In genomic region chr14:34041220-34041619, GRCh38 we compare ENCODE assay signal across 27 cellular contexts.
"Had no signal": no experiment of that assay in that cellular context is flagged by ENCODE, and none has a peak within 500 bp of the region (broad histone marks: within the 10 kb centered on the region; RNA-seq: fewer than 3 reads in every experiment).

No MANE protein-coding gene starts in this region.

- DNase-seq: activated B cell treated with CpG ODN at 0.5 μM for 24 hours; activated CD4-positive, alpha-beta T cell treated with anti-CD3 and anti-CD28 coated beads for 48 hours; activated CD4-positive, alpha-beta T cell treated with anti-CD3 and anti-CD28 coated beads, Interleukin-2, amount 50 U/mL, for 1 hour; activated CD4-positive, alpha-beta T cell treated with anti-CD3 and anti-CD28 coated beads, Interleukin-2, amount 50 U/mL, for 48 hours; activated CD8-positive, alpha-beta memory T cell treated with anti-CD3 and anti-CD28 coated beads for 24 hours; activated CD8-positive, alpha-beta T cell treated with anti-CD3 and anti-CD28 coated beads for 36 hours; activated effector memory CD4-positive, alpha-beta T cell treated with Interleukin-2 at 50 U/mL for 16 hours; activated gamma-delta T cell treated with Interleukin-2 at 50 U/mL for 16 hours; activated naive CD4-positive, alpha-beta T cell treated with anti-CD3 and anti-CD28 coated beads for 36 hours; activated naive CD8-positive, alpha-beta T cell treated with anti-CD3 and anti-CD28 coated beads, Interleukin-2, amount 10 ng/mL, durations not matched to agents 7 days and 5 days; activated T-cell treated with anti-CD3 and anti-CD28 coated beads, Interleukin-2, amount 50 U/mL, for 4 hours; central memory CD4-positive, alpha-beta T cell; cerebellar nuclear complex; colonic mucosa; effector CD8-positive, alpha-beta T cell; esophagus squamous epithelium; foreskin melanocyte; heart right ventricle; WERI-Rb-1 had no signal

- H3K4me1 Mint-ChIP-seq: activated B cell treated with CpG ODN at 0.5 μM for 24 hours had no signal

- H3K36me3 Mint-ChIP-seq: brain had no signal

- H3K4me3 Mint-ChIP-seq: activated B cell treated with CpG ODN at 0.5 μM for 24 hours; activated CD8-positive, alpha-beta T cell treated with anti-CD3 and anti-CD28 coated beads for 36 hours; activated naive CD4-positive, alpha-beta T cell treated with anti-CD3 and anti-CD28 coated beads for 36 hours; activated naive CD8-positive, alpha-beta T cell treated with anti-CD3 and anti-CD28 coated beads, Interleukin-2, amount 10 ng/mL, durations not matched to agents 7 days and 5 days; activated T-cell treated with anti-CD3 and anti-CD28 coated beads, Interleukin-2, amount 50 U/mL, for 4 hours; brain had no signal

- FAIRE-seq: endometrium, endothelial cell of umbilical vein, TTC549 had no signal

- H3K9me3 Mint-ChIP-seq: activated B cell treated with CpG ODN at 0.5 μM for 24 hours; activated naive CD4-positive, alpha-beta T cell treated with anti-CD3 and anti-CD28 coated beads for 36 hours; activated T-cell treated with anti-CD3 and anti-CD28 coated beads, Interleukin-2, amount 50 U/mL, for 4 hours; brain had no signal

- H3K27me3 Mint-ChIP-seq: activated B cell treated with CpG ODN at 0.5 μM for 24 hours; activated T-helper 17 cell treated with anti-CD3 and anti-CD28 coated beads, Interleukin-2, amount 50 U/mL, for 72 hours; brain had no signal

- ATAC-seq: activated CD4-positive, CD25-positive, alpha-beta regulatory T cell treated with anti-CD3 and anti-CD28 coated beads, Interleukin-2, amount 50 U/mL, for 24 hours; activated CD8-positive, alpha-beta T cell treated with anti-CD3 and anti-CD28 coated beads for 36 hours; activated naive CD4-positive, alpha-beta T cell treated with anti-CD3 and anti-CD28 coated beads, Interleukin-2, amount 50 U/mL, for 72 hours; activated T-cell treated with anti-CD3 and anti-CD28 coated beads, Interleukin-2, amount 50 U/mL, for 4 hours; activated T-helper 17 cell treated with anti-CD3 and anti-CD28 coated beads, Interleukin-2, amount 50 U/mL, for 72 hours; gastroesophageal sphincter; heart right ventricle had no signal

- H3K27ac Mint-ChIP-seq: activated B cell treated with CpG ODN at 0.5 μM for 24 hours; activated CD8-positive, alpha-beta T cell treated with anti-CD3 and anti-CD28 coated beads for 36 hours; activated naive CD4-positive, alpha-beta T cell treated with anti-CD3 and anti-CD28 coated beads for 36 hours; activated naive CD4-positive, alpha-beta T cell treated with anti-CD3 and anti-CD28 coated beads, Interleukin-2, amount 50 U/mL, for 72 hours; activated naive CD8-positive, alpha-beta T cell treated with anti-CD3 and anti-CD28 coated beads, Interleukin-2, amount 10 ng/mL, durations not matched to agents 7 days and 5 days; activated T-helper 17 cell treated with anti-CD3 and anti-CD28 coated beads, Interleukin-2, amount 50 U/mL, for 72 hours; brain had no signal
